23 cellular contexts compared by ENCODE assay signal in genomic region chr3:79314547-79314946, GRCh38.
"Had no signal": no experiment of that assay in that cellular context is flagged by ENCODE, and none has a peak within 500 bp of the region (broad histone marks: within the 10 kb centered on the region; RNA-seq: fewer than 3 reads in every experiment).

No MANE protein-coding gene starts in this region.

- H3K27ac ChIP-seq: brain microvascular endothelial cell, colonic mucosa, heart right ventricle, psoas muscle, testis, upper lobe of left lung had no signal

- H3K27me3 ChIP-seq: brain microvascular endothelial cell, colonic mucosa, heart right ventricle, testis, upper lobe of left lung had no signal

- H3K4me1 Mint-ChIP-seq: activated B cell treated with CpG ODN at 0.5 μM for 24 hours; central memory CD8-positive, alpha-beta T cell; endodermal cell; immature natural killer cell; naive thymus-derived CD8-positive, alpha-beta T cell; stimulated activated naive CD8-positive, alpha-beta T cell treated with anti-CD3 and anti-CD28 coated beads, Interleukin-15, amount 100 ng/mL, for 72 hours had no signal

- ATAC-seq: activated CD8-positive, alpha-beta T cell treated with anti-CD3 and anti-CD28 coated beads for 36 hours; heart right ventricle; naive thymus-derived CD8-positive, alpha-beta T cell; psoas muscle; right cardiac atrium; stimulated activated naive CD8-positive, alpha-beta T cell treated with anti-CD3 and anti-CD28 coated beads, Interleukin-15, amount 100 ng/mL, for 72 hours had no signal

- H3K9me3 ChIP-seq: colonic mucosa, heart right ventricle, psoas muscle, testis, upper lobe of left lung had no signal

- H3K36me3 Mint-ChIP-seq: immature natural killer cell; naive thymus-derived CD8-positive, alpha-beta T cell had no signal

- H3K4me3 Mint-ChIP-seq: activated B cell treated with CpG ODN at 0.5 μM for 24 hours; activated CD8-positive, alpha-beta T cell treated with anti-CD3 and anti-CD28 coated beads for 36 hours; activated T-cell treated with anti-CD3 and anti-CD28 coated beads, Interleukin-2, amount 50 U/mL, for 24 hours; central memory CD8-positive, alpha-beta T cell; endodermal cell; immature natural killer cell; naive thymus-derived CD8-positive, alpha-beta T cell; stimulated activated naive CD8-positive, alpha-beta T cell treated with anti-CD3 and anti-CD28 coated beads, Interleukin-15, amount 100 ng/mL, for 72 hours had no signal

- H3K9me3 Mint-ChIP-seq: activated CD8-positive, alpha-beta T cell treated with anti-CD3 and anti-CD28 coated beads for 36 hours; endodermal cell had no signal

- H3K4me1 ChIP-seq: colonic mucosa, heart right ventricle, psoas muscle, testis, upper lobe of left lung had no signal

- H3K36me3 ChIP-seq: brain microvascular endothelial cell, colonic mucosa, heart right ventricle, upper lobe of left lung had no signal

- DNase-seq: activated B cell treated with CpG ODN at 0.5 μM for 24 hours; activated CD4-positive, alpha-beta T cell treated with anti-CD3 and anti-CD28 coated beads for 4 hours; activated CD8-positive, alpha-beta T cell treated with anti-CD3 and anti-CD28 coated beads for 36 hours; activated naive CD4-positive, alpha-beta T cell treated with anti-CD3 and anti-CD28 coated beads, Interleukin-2, amount 50 U/mL, for 16 hours; activated T-cell treated with anti-CD3 and anti-CD28 coated beads, Interleukin-2, amount 50 U/mL, for 24 hours; aorta; brain microvascular endothelial cell; colonic mucosa; endodermal cell; erythroblast; heart right ventricle; immature natural killer cell; kidney glomerular epithelial cell; mesendoderm; naive thymus-derived CD8-positive, alpha-beta T cell; psoas muscle; right cardiac atrium; stimulated activated CD4-positive, alpha-beta T cell treated with anti-CD3 and anti-CD28 coated beads, Interleukin-2, amount 100 ng/mL, for 48 hours; stimulated activated naive CD8-positive, alpha-beta T cell treated with anti-CD3 and anti-CD28 coated beads, Interleukin-15, amount 100 ng/mL, for 72 hours; SW 1271; testis; upper lobe of left lung had no signal

- H3K4me3 ChIP-seq: colonic mucosa, heart right ventricle, psoas muscle, testis, upper lobe of left lung had no signal

- H3K27me3 Mint-ChIP-seq: activated B cell treated with CpG ODN at 0.5 μM for 24 hours; activated CD8-positive, alpha-beta T cell treated with anti-CD3 and anti-CD28 coated beads for 36 hours; activated T-cell treated with anti-CD3 and anti-CD28 coated beads, Interleukin-2, amount 50 U/mL, for 24 hours; central memory CD8-positive, alpha-beta T cell; naive thymus-derived CD8-positive, alpha-beta T cell; stimulated activated naive CD8-positive, alpha-beta T cell treated with anti-CD3 and anti-CD28 coated beads, Interleukin-15, amount 100 ng/mL, for 72 hours had no signal

- H3K27ac Mint-ChIP-seq: activated B cell treated with CpG ODN at 0.5 μM for 24 hours; activated CD8-positive, alpha-beta T cell treated with anti-CD3 and anti-CD28 coated beads for 36 hours; activated T-cell treated with anti-CD3 and anti-CD28 coated beads, Interleukin-2, amount 50 U/mL, for 24 hours; endodermal cell; immature natural killer cell; naive thymus-derived CD8-positive, alpha-beta T cell; stimulated activated naive CD8-positive, alpha-beta T cell treated with anti-CD3 and anti-CD28 coated beads, Interleukin-15, amount 100 ng/mL, for 72 hours had no signal
